ENCODE assay signal across 7 cellular contexts in the genomic region with DNA sequence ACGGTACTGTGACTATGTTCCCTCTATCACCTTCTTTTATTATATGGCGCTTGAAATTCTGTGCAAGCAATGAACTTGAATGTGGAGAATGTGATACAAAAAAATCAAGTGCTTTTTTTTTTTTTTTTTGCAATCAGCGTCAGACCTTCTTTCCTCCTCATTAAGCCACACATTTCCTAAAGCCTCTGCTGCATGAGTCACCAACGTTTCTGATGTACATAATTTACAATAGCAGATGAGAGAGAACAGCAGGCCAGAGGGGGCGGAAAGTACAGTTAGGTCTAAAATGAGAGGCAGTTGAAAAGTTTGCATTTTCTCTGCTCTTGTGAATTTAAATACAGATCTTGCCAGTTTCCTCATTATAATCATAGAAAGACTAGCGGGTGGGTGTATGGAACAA.
DNase-seq lines count a peak whose midpoint lies in the region; ATAC-seq lines count a peak whose summit lies in the region.

No MANE protein-coding gene starts in this region.

- peak overlapping the region; percentile 72 for H3K4me3 Mint-ChIP-seq in T-helper 2 cell treated with Interferon-gamma antibody and Interleukin-4, amounts not matched to agents 5 μg/mL and 100 μg/mL, for 36 hours
- peak overlapping the region; percentile 32 for H3K4me3 Mint-ChIP-seq in central memory CD8-positive, alpha-beta T cell

- peaks cover 45% of the 10 kb centered on the region for H3K4me1 Mint-ChIP-seq in T-helper 2 cell treated with Interferon-gamma antibody and Interleukin-4, amounts not matched to agents 5 μg/mL and 100 μg/mL, for 36 hours (ENCODE audit: low read depth)
- peaks cover 32% of the 10 kb centered on the region for H3K4me1 Mint-ChIP-seq in central memory CD8-positive, alpha-beta T cell

- H3K27me3 Mint-ChIP-seq in T-helper 2 cell treated with Interferon-gamma antibody and Interleukin-4, amounts not matched to agents 5 μg/mL and 100 μg/mL, for 36 hours (ENCODE audit: low read depth) = no peaks in the 10 kb centered on the region
- no peaks in the 10 kb centered on the region for H3K27me3 Mint-ChIP-seq in central memory CD8-positive, alpha-beta T cell

- peak; percentile 42 for ATAC-seq in HG03432 (IDR thresholded peaks at IDR 0.05; ENCODE audit: unreplicated experiment)
- ATAC-seq in central memory CD8-positive, alpha-beta T cell (replicated peaks; ENCODE audit: extremely low read depth, poor library complexity, severe bottlenecking) = peak; percentile 92
- no peak for ATAC-seq in HG02840 (IDR thresholded peaks at IDR 0.05; ENCODE audit: low FRiP score, unreplicated experiment)
- ATAC-seq in GM19328 (IDR thresholded peaks at IDR 0.05; ENCODE audit: unreplicated experiment) = no peak

- no peaks in the 10 kb centered on the region for H3K36me3 Mint-ChIP-seq in T-helper 2 cell treated with Interferon-gamma antibody and Interleukin-4, amounts not matched to agents 5 μg/mL and 100 μg/mL, for 36 hours (ENCODE audit: low read depth)
- no peaks in the 10 kb centered on the region for H3K36me3 Mint-ChIP-seq in central memory CD8-positive, alpha-beta T cell (ENCODE audit: insufficient read depth)

- no peaks in the 10 kb centered on the region for H3K9me3 Mint-ChIP-seq in T-helper 2 cell treated with Interferon-gamma antibody and Interleukin-4, amounts not matched to agents 5 μg/mL and 100 μg/mL, for 36 hours
- H3K9me3 Mint-ChIP-seq in central memory CD8-positive, alpha-beta T cell = no peaks in the 10 kb centered on the region

- DNase-seq in T-helper 2 cell treated with Interferon-gamma antibody and Interleukin-4, amounts not matched to agents 5 μg/mL and 100 μg/mL, for 36 hours (ENCODE audit: low spot score) = peak; percentile 74
- DNase-seq in central memory CD8-positive, alpha-beta T cell (ENCODE audit: low spot score in 2 of 2) = no peak
- peak; percentile 65 for DNase-seq in stimulated activated CD4-positive, alpha-beta T cell treated with anti-CD3 and anti-CD28 coated beads, Interleukin-2, amount 100 ng/mL, for 4 hours (ENCODE audit: low read depth)
- no peak for DNase-seq in HPDE6-E6E7 (ENCODE audit: extremely low spot score)

- peak overlapping the region; percentile 90 for H3K27ac Mint-ChIP-seq in T-helper 2 cell treated with Interferon-gamma antibody and Interleukin-4, amounts not matched to agents 5 μg/mL and 100 μg/mL, for 36 hours
- H3K27ac Mint-ChIP-seq in central memory CD8-positive, alpha-beta T cell (ENCODE audit: low read depth) = peak overlapping the region; percentile 53

Comparison
In these comparisons a context has a peak if more than half of its experiments do, and no peak if none do; other contexts are left out.
1. ATAC-seq: peak in HG03432 (single experiment) and central memory CD8-positive, alpha-beta T cell (single experiment); none in HG02840 (single experiment) and GM19328 (single experiment).
2. DNase-seq: peak in T-helper 2 cell treated with Interferon-gamma antibody and Interleukin-4, amounts not matched to agents 5 μg/mL and 100 μg/mL, for 36 hours (single experiment) and stimulated activated CD4-positive, alpha-beta T cell treated with anti-CD3 and anti-CD28 coated beads, Interleukin-2, amount 100 ng/mL, for 4 hours (single experiment); none in central memory CD8-positive, alpha-beta T cell (0 of 2) and HPDE6-E6E7 (single experiment).